ENCODE assay signal across 12 cellular contexts in genomic region chr3:113097821-113098516, GRCh38.
DNase-seq lines count a peak whose midpoint lies in the region; ATAC-seq and TF ChIP-seq lines count a peak whose summit lies in the region.
"Had no signal": no experiment of that assay in that cellular context is flagged by ENCODE, and none has a peak within 500 bp of the region (broad histone marks: within the 10 kb centered on the region; RNA-seq: fewer than 3 reads in every experiment).

No MANE protein-coding gene starts in this region.

- dilution Hi-C loops in mammary epithelial cell (cut with HindIII; ENCODE audit: low sequenced_read_pairs), result no loop called here

- intact Hi-C loops in mammary epithelial cell (cut with micrococcal nuclease), result loop anchor here (1.0 kb wide), 1 partner anchor 189 kb away; no protein-coding TSS in a partner anchor

- ATAC-seq in stimulated activated memory B cell treated with anti-CD40 and anti-IgM and Interleukin-4, amounts not matched to agents 10 μg/mL and 1 μg/mL and 100 μg/mL, for 72 hours, result no peak
- no peak for ATAC-seq in HG03439 (IDR thresholded peaks at IDR 0.05; ENCODE audit: unreplicated experiment)

- H3K4me1 ChIP-seq in mammary epithelial cell (ENCODE audit: insufficient read depth, low read length) (peaks cover 24% of the 10 kb centered on the region), mesodermal cell (ENCODE audit: control insufficient read depth, insufficient read depth, low read length, poor library complexity, severe bottlenecking) (no peaks in the 10 kb centered on the region)

- no peaks in the 10 kb centered on the region for H3K36me3 ChIP-seq in mammary epithelial cell (ENCODE audit: insufficient read depth, low read length)
- no peaks in the 10 kb centered on the region for H3K36me3 ChIP-seq in mesodermal cell (ENCODE audit: control insufficient read depth, insufficient read depth, low read length)
- H3K36me3 ChIP-seq: esophagus muscularis mucosa had no signal

- no TSS peak for BruUV-seq in mammary epithelial cell (replicated peaks; lab: Mats Ljungman, UMichigan)

- CTCF ChIA-PET in mammary epithelial cell (lab: Charles Lee; ENCODE audit: low non-redundant PET), result no interaction called here

- H3K4me1 Mint-ChIP-seq in stimulated activated memory B cell treated with anti-CD40 and anti-IgM and Interleukin-4, amounts not matched to agents 10 μg/mL and 1 μg/mL and 100 μg/mL, for 72 hours, result peaks cover 5% of the 10 kb centered on the region
- H3K4me1 Mint-ChIP-seq: CD4-positive, CD25-positive, alpha-beta regulatory T cell had no signal

- 0% methylated on average over 4 of the region's 4 CpGs for WGBS in mammary epithelial cell (ENCODE audit: low coverage, missing lambda C conversion rate)
- WGBS in mesodermal cell (ENCODE audit: insufficient coverage in 2 of 2), 2 experiments, result 86 to 96% methylated on average over 3 of the region's 4 CpGs

- H3K9me3 ChIP-seq in mammary epithelial cell (replicated peaks; ENCODE audit: insufficient read depth, low read length) (no peaks in the 10 kb centered on the region), mesodermal cell (ENCODE audit: control insufficient read depth, low read length) (peaks cover 10% of the 10 kb centered on the region)

- TF ChIP-seq CTCF in AG10803 (conservative IDR thresholded peaks at IDR 0.05; ENCODE audit: low read length) (no peak), mammary epithelial cell (conservative IDR thresholded peaks at IDR 0.05 in 1 of 2, IDR thresholded peaks at IDR 0.05 in 1 of 2; ENCODE audit: extremely low read depth in 1 of 2, insufficient read depth in 1 of 2, low read depth in 1 of 2, low read length in 2 of 2) (no peak)

- no peak overlapping the region for H3K4me3 Mint-ChIP-seq in stimulated activated memory B cell treated with anti-CD40 and anti-IgM and Interleukin-4, amounts not matched to agents 10 μg/mL and 1 μg/mL and 100 μg/mL, for 72 hours
- H3K4me3 Mint-ChIP-seq: CD4-positive, CD25-positive, alpha-beta regulatory T cell had no signal

- peaks cover 4% of the 10 kb centered on the region for H3K9me3 Mint-ChIP-seq in stimulated activated memory B cell treated with anti-CD40 and anti-IgM and Interleukin-4, amounts not matched to agents 10 μg/mL and 1 μg/mL and 100 μg/mL, for 72 hours

- H3K36me3 Mint-ChIP-seq in stimulated activated memory B cell treated with anti-CD40 and anti-IgM and Interleukin-4, amounts not matched to agents 10 μg/mL and 1 μg/mL and 100 μg/mL, for 72 hours, result peaks cover 16% of the 10 kb centered on the region
- H3K36me3 Mint-ChIP-seq: CD4-positive, CD25-positive, alpha-beta regulatory T cell had no signal

- DNase-seq in AG10803 (ENCODE audit: low read depth) (peak; percentile 92), LoVo (ENCODE audit: low spot score) (peak; percentile 77), mammary epithelial cell (peak; percentile 79), C1 segment of cervical spinal cord (lab: John Stamatoyannopoulos, UW) (no peak)
- DNase-seq in activated effector memory CD4-positive, alpha-beta T cell treated with anti-CD3 and anti-CD28 coated beads, Interleukin-2, amount 50 U/mL, for 16 hours, result no peak
- DNase-seq: CD4-positive, CD25-positive, alpha-beta regulatory T cell; NCI-H1092 treated with DMSO at 0.1 percent for 48 hours; stimulated activated CD4-positive, alpha-beta T cell treated with anti-CD3 and anti-CD28 coated beads, Interleukin-2, amount 100 ng/mL, for 24 hours had no signal

- H3K27me3 ChIP-seq in mammary epithelial cell (ENCODE audit: insufficient read depth, low read length), result no peaks in the 10 kb centered on the region
- H3K27me3 ChIP-seq: esophagus muscularis mucosa had no signal

- H3K79me2 ChIP-seq in mammary epithelial cell (ENCODE audit: insufficient read depth, low read length), result no peaks in the 10 kb centered on the region

- H3K27me3 Mint-ChIP-seq in stimulated activated memory B cell treated with anti-CD40 and anti-IgM and Interleukin-4, amounts not matched to agents 10 μg/mL and 1 μg/mL and 100 μg/mL, for 72 hours, result no peaks in the 10 kb centered on the region

- H3K4me2 ChIP-seq in mammary epithelial cell (ENCODE audit: insufficient read depth, low read depth, low read length), result peak overlapping the region; percentile 66

- no peak overlapping the region for H3K9ac ChIP-seq in mammary epithelial cell (ENCODE audit: insufficient read depth, low read length)

- H3K27ac ChIP-seq in mammary epithelial cell (ENCODE audit: insufficient read depth, low read depth, low read length), result no peak overlapping the region
- peak overlapping the region; percentile 44 for H3K27ac ChIP-seq in mesodermal cell (ENCODE audit: low read depth, low read length, severe bottlenecking)

- H2AFZ ChIP-seq in mammary epithelial cell (ENCODE audit: low read depth, low read length), result peak overlapping the region; percentile 41

- no peak overlapping the region for H3K27ac Mint-ChIP-seq in stimulated activated memory B cell treated with anti-CD40 and anti-IgM and Interleukin-4, amounts not matched to agents 10 μg/mL and 1 μg/mL and 100 μg/mL, for 72 hours
- H3K27ac Mint-ChIP-seq: CD4-positive, CD25-positive, alpha-beta regulatory T cell had no signal

- H3K4me3 ChIP-seq in AG10803 (ENCODE audit: low read length) (no peak overlapping the region), mammary epithelial cell (replicated peaks in 1 of 3; ENCODE audit: insufficient read depth in 1 of 3, low read depth in 2 of 3, low read length in 3 of 3) (no peak overlapping the region), mesodermal cell (ENCODE audit: extremely low read depth, insufficient read depth, low read length, poor library complexity, severe bottlenecking) (no peak overlapping the region)
- H3K4me3 ChIP-seq: esophagus muscularis mucosa had no signal

- H4K20me1 ChIP-seq in mammary epithelial cell (ENCODE audit: insufficient read depth, low read length), result no peaks in the 10 kb centered on the region

- in situ Hi-C loops in mammary epithelial cell (cut with MboI; ENCODE audit: low sequenced_read_pairs in 2 of 2), result no loop called here

Comparison
In these comparisons a context has a peak if more than half of its experiments do, and no peak if none do; other contexts are left out.
1. DNase-seq: peak in AG10803 (single experiment), LoVo (single experiment) and mammary epithelial cell (single experiment); none in activated effector memory CD4-positive, alpha-beta T cell treated with anti-CD3 and anti-CD28 coated beads, Interleukin-2, amount 50 U/mL, for 16 hours (single experiment) and C1 segment of cervical spinal cord (0 of 14).